Comparison of ENCODE assay signal across 12 cellular contexts in the genomic region with DNA sequence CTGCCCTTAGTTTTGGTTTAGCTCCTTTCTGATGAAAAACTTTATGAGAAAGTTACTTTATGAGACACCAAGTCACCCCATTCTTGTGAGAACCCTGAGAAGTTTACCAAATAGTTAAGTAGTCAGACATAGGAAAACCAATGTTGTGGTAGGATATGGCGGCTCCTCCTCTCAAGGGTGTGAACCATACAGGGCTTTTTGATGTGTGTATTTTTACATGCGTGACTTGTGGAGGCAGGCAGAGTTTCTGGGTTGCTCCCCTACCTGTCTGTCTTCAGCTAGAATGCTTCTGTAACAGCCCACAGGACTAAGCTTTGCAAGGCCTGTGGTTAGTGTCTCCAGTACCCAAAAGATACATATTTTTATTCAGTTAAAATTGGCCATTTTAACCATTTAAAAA. TPM values are rescaled to one million over a fixed set of nuclear protein-coding genes. Genes with fewer than 3 reads are reported as not detected.
DNase-seq lines count a peak whose midpoint lies in the region; ATAC-seq and TF ChIP-seq lines count a peak whose summit lies in the region.
"Had no signal": no experiment of that assay in that cellular context is flagged by ENCODE, and none has a peak within 500 bp of the region (broad histone marks: within the 10 kb centered on the region; RNA-seq: fewer than 3 reads in every experiment).

No MANE protein-coding gene starts in this region.

- peak overlapping the region; percentile 57 to 84 (median 76) for H3K4me2 ChIP-seq in BLaER1 treated with 17β-estradiol and CSF1 and Interleukin-3, amounts not matched to agents 10 nM and 100 nM
- H3K4me2 ChIP-seq: SK-N-SH had no signal

- H3K27me3 ChIP-seq in BLaER1 treated with 17β-estradiol and CSF1 and Interleukin-3, amounts not matched to agents 10 nM and 100 nM: no peaks in the 10 kb centered on the region
- H3K27me3 ChIP-seq in esophagus squamous epithelium: no peaks in the 10 kb centered on the region

- TF ChIP-seq POLR2A in esophagus squamous epithelium (IDR thresholded peaks at IDR 0.05): no peak

- peak overlapping the region in 7 of 11 experiments; percentile 3 to 56 (median 14); a peak in 6 of 22 replicates for H3K9ac ChIP-seq in BLaER1 treated with 17β-estradiol and CSF1 and Interleukin-3, amounts not matched to agents 10 nM and 100 nM
- H3K9ac ChIP-seq: SK-N-SH had no signal

- peaks cover 70 to 83% (median 79%) of the 10 kb centered on the region in 10 experiments for H3K4me1 ChIP-seq in BLaER1 treated with 17β-estradiol and CSF1 and Interleukin-3, amounts not matched to agents 10 nM and 100 nM
- H3K4me1 ChIP-seq in esophagus squamous epithelium: peaks cover 16 to 76% (median 56%) of the 10 kb centered on the region in 3 donors
- H3K4me1 ChIP-seq: Caco-2 had no signal

- 24% methylated on average over 2 of the region's 2 CpGs for WGBS in esophagus squamous epithelium, 2 donors

- TF ChIP-seq CTCF in esophagus squamous epithelium (IDR thresholded peaks at IDR 0.05): no peak

- DNase-seq in esophagus squamous epithelium (lab: John Stamatoyannopoulos, UW): no peak
- DNase-seq in C1 segment of cervical spinal cord (lab: John Stamatoyannopoulos, UW): no peak
- no peak for DNase-seq in midbrain (lab: John Stamatoyannopoulos, UW)
- no peak for DNase-seq in NCI-H82 (lab: John Stamatoyannopoulos, UW)
- DNase-seq in G401 (ENCODE audit: low spot score): no peak
- DNase-seq: Caco-2, SK-N-SH had no signal

- in situ Hi-C loops in G401 (cut with HindIII; ENCODE audit: low sequenced_read_pairs): no loop called here

- ATAC-seq in GM21786 (IDR thresholded peaks at IDR 0.05; ENCODE audit: unreplicated experiment): peak; percentile 49
- ATAC-seq in activated CD4-positive, CD25-positive, alpha-beta regulatory T cell treated with anti-CD3 and anti-CD28 coated beads, Interleukin-2, amount 50 U/mL, for 24 hours: peak; percentile 72 to 78

- intact Hi-C loops in esophagus squamous epithelium (cut with DNase I): no loop called here

- peak overlapping the region in 8 of 11 experiments; percentile 46 to 94 (median 67); a peak in 15 of 22 replicates for H3K27ac ChIP-seq in BLaER1 treated with 17β-estradiol and CSF1 and Interleukin-3, amounts not matched to agents 10 nM and 100 nM
- H3K27ac ChIP-seq in esophagus squamous epithelium: peak overlapping the region; percentile 15 to 76 (median 48)

- peaks cover 0 to 35% (median 24%) of the 10 kb centered on the region in 11 experiments; a peak in 21 of 22 replicates for H3K9me3 ChIP-seq in BLaER1 treated with 17β-estradiol and CSF1 and Interleukin-3, amounts not matched to agents 10 nM and 100 nM (replicated peaks in 1 of 11)
- H3K9me3 ChIP-seq in esophagus squamous epithelium: no peaks in the 10 kb centered on the region
- H3K9me3 ChIP-seq: Caco-2, SK-N-SH had no signal

- H4K20me1 ChIP-seq in BLaER1 treated with 17β-estradiol and CSF1 and Interleukin-3, amounts not matched to agents 10 nM and 100 nM: peaks cover 0 to 78% (median 29%) of the 10 kb centered on the region in 11 experiments; a peak in 18 of 22 replicates

- H3K36me3 ChIP-seq in BLaER1 treated with 17β-estradiol and CSF1 and Interleukin-3, amounts not matched to agents 10 nM and 100 nM: peaks cover 11 to 52% (median 37%) of the 10 kb centered on the region in 11 experiments; a peak in 21 of 22 replicates
- H3K36me3 ChIP-seq in esophagus squamous epithelium: peaks cover 0 to 4% (median 0%) of the 10 kb centered on the region in 3 donors

- H3K4me3 ChIP-seq in BLaER1 treated with 17β-estradiol and CSF1 and Interleukin-3, amounts not matched to agents 10 nM and 100 nM: no peak overlapping the region
- peak overlapping the region in 1 of 4 donors; percentile 3 for H3K4me3 ChIP-seq in esophagus squamous epithelium

RNA-seq across cellular contexts. Expression of gene UBAC2, which starts 18.3 kb away (rescaled TPM):
- 10 to 100 TPM; 60.8 to 84.6 (median 75.0) TPM for total RNA-seq in esophagus squamous epithelium
- 71.1 and 96.0 TPM in 2 replicates for total RNA-seq in G401 (2014; rRNA removed; shearing (Covaris generic))

RNA-seq across cellular contexts. Expression of gene GPR18, which starts 39.2 kb away (rescaled TPM):
- under 1 TPM in 1 of 4 donors, not detected in 3; 0.19 TPM for total RNA-seq in esophagus squamous epithelium
- total RNA-seq in G401 (2014; rRNA removed; shearing (Covaris generic)): not detected in 2 replicates
- total RNA-seq: Caco-2, dermis microvascular lymphatic vessel endothelial cell, lung microvascular endothelial cell had no signal
